ENCODE assay signal across 2 cellular contexts in the genomic region with DNA sequence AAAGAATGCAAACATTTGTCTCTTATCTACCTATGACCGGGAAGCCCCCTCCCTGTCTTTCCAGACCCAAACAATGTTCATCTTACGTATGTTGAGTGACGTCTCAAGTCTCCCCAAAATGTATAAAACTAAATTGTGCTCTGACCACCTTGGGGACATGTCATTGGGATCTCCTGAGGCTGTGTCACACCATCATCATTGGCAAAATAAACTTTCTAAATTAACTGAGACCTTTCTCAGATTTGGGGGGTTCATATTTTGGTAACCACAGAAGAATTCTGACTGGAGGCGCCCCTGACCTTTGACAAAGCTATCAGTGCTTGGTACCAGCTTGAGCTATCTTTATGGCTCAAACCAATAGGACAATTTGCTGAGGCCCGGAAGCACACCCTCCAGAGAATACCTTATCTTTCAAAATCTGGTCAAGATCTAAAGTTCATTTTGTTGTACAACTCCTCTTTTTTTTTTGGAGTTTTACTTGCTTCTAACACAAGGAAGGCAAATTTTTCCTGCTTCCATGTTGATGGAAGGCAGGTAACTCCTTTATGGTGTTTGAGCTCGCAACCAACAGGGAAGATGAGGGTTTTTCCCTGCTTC.
A peak's percentile ranks its signal among the peaks of the same experiment; 100 is the strongest.
TF ChIP-seq lines count a peak whose summit lies in the region.

No MANE protein-coding gene starts in this region.

TF ChIP-seq in H1, 55 proteins besides CTCF, POLR2A, EP300 and RAD21:
- TF ChIP-seq YY1 (IDR thresholded peaks at IDR 0.05; ENCODE audit: low read depth, low read length): no peak
- TF ChIP-seq SP1 (IDR thresholded peaks at IDR 0.05; ENCODE audit: low read depth, low read length): no peak
- TF ChIP-seq, protein P1, sequence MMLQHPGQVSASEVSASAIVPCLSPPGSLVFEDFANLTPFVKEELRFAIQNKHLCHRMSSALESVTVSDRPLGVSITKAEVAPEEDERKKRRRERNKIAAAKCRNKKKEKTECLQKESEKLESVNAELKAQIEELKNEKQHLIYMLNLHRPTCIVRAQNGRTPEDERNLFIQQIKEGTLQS (IDR thresholded peaks at IDR 0.05; ENCODE audit: insufficient read depth, low read depth, low read length): no peak
- no peak for TF ChIP-seq RFX5 (IDR thresholded peaks at IDR 0.05; ENCODE audit: borderline replicate concordance, low read depth, low read length)
- no peak for TF ChIP-seq BCL11A (IDR thresholded peaks at IDR 0.05; ENCODE audit: low read depth in 2 of 2, low read length in 2 of 2)
- no peak for TF ChIP-seq KDM1A (IDR thresholded peaks at IDR 0.05; ENCODE audit: borderline replicate concordance, low read length)
- TF ChIP-seq SIX5 (IDR thresholded peaks at IDR 0.05; ENCODE audit: low read depth, low read length): no peak
- TF ChIP-seq SIRT6 (IDR thresholded peaks at IDR 0.05; ENCODE audit: low read length): no peak
- TF ChIP-seq KDM5A (IDR thresholded peaks at IDR 0.05; ENCODE audit: low read length): no peak
- TF ChIP-seq SUZ12 (IDR thresholded peaks at IDR 0.05; ENCODE audit: low read length): no peak

TF ChIP-seq in HepG2, 621 proteins besides CTCF, POLR2A, EP300 and RAD21 (continues in another document):
- TF ChIP-seq SRY (CRISPR knock-in tag; IDR thresholded peaks at IDR 0.05) (no peak), SOX6 (IDR thresholded peaks at IDR 0.05) (no peak), SOX6 (CRISPR knock-in tag; IDR thresholded peaks at IDR 0.05) (peak; percentile 56; the same call in 1 of the 2 replicates), FOXJ3 (CRISPR knock-in tag; IDR thresholded peaks at IDR 0.05; ENCODE audit: borderline replicate concordance) (no peak), ZNF644 (CRISPR knock-in tag; IDR thresholded peaks at IDR 0.05; ENCODE audit: low read depth) (peak; percentile 37; the same call in 1 of the 2 replicates), ZMYM4 (CRISPR knock-in tag; IDR thresholded peaks at IDR 0.05) (0 out of 2 replicates have a peak, but pooled peaks have one; percentile 16), SOX5 (CRISPR knock-in tag; IDR thresholded peaks at IDR 0.05; ENCODE audit: borderline replicate concordance) (peak; percentile 25; the same call in 1 of the 2 replicates), POGZ (CRISPR knock-in tag; IDR thresholded peaks at IDR 0.05) (0 out of 2 replicates have a peak, but pooled peaks have one; percentile 21), GATAD2A (CRISPR knock-in tag; IDR thresholded peaks at IDR 0.05) (peak; percentile 43), CBX1 (IDR thresholded peaks at IDR 0.05; ENCODE audit: low read depth) (no peak), ETV5 (CRISPR knock-in tag; IDR thresholded peaks at IDR 0.05; ENCODE audit: borderline replicate concordance) (peak; percentile 51; the same call in 1 of the 2 replicates), TEAD3 (CRISPR knock-in tag; optimal IDR thresholded peaks at IDR 0.05; ENCODE audit: borderline replicate concordance) (peak; percentile 18), GABPA (IDR thresholded peaks at IDR 0.05; ENCODE audit: low read depth, low read length) (no peak), GABPA (CRISPR knock-in tag; IDR thresholded peaks at IDR 0.05; ENCODE audit: low read depth) (peak; percentile 47), NR2F6 (IDR thresholded peaks at IDR 0.05) (peak; percentile 75), NR2F6 (CRISPR knock-in tag; IDR thresholded peaks at IDR 0.05) (peak; percentile 44; the same call in 1 of the 2 replicates), NFIC (IDR thresholded peaks at IDR 0.05; ENCODE audit: low read length) (peak; percentile 34; the same call in 1 of the 2 replicates), NR2C2 (CRISPR knock-in tag; IDR thresholded peaks at IDR 0.05; ENCODE audit: borderline replicate concordance) (peak; percentile 70; the same call in 1 of the 2 replicates), JUN (CRISPR knock-in tag; IDR thresholded peaks at IDR 0.05) (no peak), HOXA3 (CRISPR knock-in tag; IDR thresholded peaks at IDR 0.05) (0 out of 2 replicates have a peak, but pooled peaks have one; percentile 21), AHDC1 (CRISPR knock-in tag; IDR thresholded peaks at IDR 0.05; ENCODE audit: borderline replicate concordance) (peak; percentile 62; the same call in 1 of the 2 replicates), ELF3 (CRISPR knock-in tag; IDR thresholded peaks at IDR 0.05) (peak; percentile 38; the same call in 1 of the 2 replicates), MED1 (CRISPR knock-in tag; IDR thresholded peaks at IDR 0.05) (peak; percentile 22), PAXIP1 (CRISPR knock-in tag; conservative IDR thresholded peaks at IDR 0.05) (peak; percentile 60), GFI1 (CRISPR knock-in tag; IDR thresholded peaks at IDR 0.05; ENCODE audit: borderline replicate concordance) (peak; percentile 61; the same call in 1 of the 2 replicates), KAT8 (CRISPR knock-in tag; IDR thresholded peaks at IDR 0.05) (no peak), NBN (conservative IDR thresholded peaks at IDR 0.05) (no peak)
- TF ChIP-seq, protein P2, sequence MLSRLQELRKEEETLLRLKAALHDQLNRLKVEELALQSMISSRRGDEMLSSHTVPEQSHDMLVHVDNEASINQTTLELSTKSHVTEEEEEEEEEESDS (CRISPR knock-in tag; IDR thresholded peaks at IDR 0.05; ENCODE audit: borderline replicate concordance): peak; percentile 79; the same call in 1 of the 2 replicates
- TF ChIP-seq, protein P3, sequence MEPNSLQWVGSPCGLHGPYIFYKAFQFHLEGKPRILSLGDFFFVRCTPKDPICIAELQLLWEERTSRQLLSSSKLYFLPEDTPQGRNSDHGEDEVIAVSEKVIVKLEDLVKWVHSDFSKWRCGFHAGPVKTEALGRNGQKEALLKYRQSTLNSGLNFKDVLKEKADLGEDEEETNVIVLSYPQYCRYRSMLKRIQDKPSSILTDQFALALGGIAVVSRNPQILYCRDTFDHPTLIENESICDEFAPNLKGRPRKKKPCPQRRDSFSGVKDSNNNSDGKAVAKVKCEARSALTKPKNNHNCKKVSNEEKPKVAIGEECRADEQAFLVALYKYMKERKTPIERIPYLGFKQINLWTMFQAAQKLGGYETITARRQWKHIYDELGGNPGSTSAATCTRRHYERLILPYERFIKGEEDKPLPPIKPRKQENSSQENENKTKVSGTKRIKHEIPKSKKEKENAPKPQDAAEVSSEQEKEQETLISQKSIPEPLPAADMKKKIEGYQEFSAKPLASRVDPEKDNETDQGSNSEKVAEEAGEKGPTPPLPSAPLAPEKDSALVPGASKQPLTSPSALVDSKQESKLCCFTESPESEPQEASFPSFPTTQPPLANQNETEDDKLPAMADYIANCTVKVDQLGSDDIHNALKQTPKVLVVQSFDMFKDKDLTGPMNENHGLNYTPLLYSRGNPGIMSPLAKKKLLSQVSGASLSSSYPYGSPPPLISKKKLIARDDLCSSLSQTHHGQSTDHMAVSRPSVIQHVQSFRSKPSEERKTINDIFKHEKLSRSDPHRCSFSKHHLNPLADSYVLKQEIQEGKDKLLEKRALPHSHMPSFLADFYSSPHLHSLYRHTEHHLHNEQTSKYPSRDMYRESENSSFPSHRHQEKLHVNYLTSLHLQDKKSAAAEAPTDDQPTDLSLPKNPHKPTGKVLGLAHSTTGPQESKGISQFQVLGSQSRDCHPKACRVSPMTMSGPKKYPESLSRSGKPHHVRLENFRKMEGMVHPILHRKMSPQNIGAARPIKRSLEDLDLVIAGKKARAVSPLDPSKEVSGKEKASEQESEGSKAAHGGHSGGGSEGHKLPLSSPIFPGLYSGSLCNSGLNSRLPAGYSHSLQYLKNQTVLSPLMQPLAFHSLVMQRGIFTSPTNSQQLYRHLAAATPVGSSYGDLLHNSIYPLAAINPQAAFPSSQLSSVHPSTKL (CRISPR knock-in tag; IDR thresholded peaks at IDR 0.05): peak; percentile 17; the same call in 1 of the 2 replicates
- TF ChIP-seq, protein P4, sequence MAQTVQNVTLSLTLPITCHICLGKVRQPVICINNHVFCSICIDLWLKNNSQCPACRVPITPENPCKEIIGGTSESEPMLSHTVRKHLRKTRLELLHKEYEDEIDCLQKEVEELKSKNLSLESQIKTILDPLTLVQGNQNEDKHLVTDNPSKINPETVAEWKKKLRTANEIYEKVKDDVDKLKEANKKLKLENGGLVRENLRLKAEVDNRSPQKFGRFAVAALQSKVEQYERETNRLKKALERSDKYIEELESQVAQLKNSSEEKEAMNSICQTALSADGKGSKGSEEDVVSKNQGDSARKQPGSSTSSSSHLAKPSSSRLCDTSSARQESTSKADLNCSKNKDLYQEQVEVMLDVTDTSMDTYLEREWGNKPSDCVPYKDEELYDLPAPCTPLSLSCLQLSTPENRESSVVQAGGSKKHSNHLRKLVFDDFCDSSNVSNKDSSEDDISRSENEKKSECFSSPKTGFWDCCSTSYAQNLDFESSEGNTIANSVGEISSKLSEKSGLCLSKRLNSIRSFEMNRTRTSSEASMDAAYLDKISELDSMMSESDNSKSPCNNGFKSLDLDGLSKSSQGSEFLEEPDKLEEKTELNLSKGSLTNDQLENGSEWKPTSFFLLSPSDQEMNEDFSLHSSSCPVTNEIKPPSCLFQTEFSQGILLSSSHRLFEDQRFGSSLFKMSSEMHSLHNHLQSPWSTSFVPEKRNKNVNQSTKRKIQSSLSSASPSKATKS (CRISPR knock-in tag; IDR thresholded peaks at IDR 0.05): no peak
- TF ChIP-seq, protein P5, sequence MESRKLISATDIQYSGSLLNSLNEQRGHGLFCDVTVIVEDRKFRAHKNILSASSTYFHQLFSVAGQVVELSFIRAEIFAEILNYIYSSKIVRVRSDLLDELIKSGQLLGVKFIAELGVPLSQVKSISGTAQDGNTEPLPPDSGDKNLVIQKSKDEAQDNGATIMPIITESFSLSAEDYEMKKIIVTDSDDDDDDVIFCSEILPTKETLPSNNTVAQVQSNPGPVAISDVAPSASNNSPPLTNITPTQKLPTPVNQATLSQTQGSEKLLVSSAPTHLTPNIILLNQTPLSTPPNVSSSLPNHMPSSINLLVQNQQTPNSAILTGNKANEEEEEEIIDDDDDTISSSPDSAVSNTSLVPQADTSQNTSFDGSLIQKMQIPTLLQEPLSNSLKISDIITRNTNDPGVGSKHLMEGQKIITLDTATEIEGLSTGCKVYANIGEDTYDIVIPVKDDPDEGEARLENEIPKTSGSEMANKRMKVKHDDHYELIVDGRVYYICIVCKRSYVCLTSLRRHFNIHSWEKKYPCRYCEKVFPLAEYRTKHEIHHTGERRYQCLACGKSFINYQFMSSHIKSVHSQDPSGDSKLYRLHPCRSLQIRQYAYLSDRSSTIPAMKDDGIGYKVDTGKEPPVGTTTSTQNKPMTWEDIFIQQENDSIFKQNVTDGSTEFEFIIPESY (CRISPR knock-in tag; IDR thresholded peaks at IDR 0.05): no peak
- TF ChIP-seq, protein P6, sequence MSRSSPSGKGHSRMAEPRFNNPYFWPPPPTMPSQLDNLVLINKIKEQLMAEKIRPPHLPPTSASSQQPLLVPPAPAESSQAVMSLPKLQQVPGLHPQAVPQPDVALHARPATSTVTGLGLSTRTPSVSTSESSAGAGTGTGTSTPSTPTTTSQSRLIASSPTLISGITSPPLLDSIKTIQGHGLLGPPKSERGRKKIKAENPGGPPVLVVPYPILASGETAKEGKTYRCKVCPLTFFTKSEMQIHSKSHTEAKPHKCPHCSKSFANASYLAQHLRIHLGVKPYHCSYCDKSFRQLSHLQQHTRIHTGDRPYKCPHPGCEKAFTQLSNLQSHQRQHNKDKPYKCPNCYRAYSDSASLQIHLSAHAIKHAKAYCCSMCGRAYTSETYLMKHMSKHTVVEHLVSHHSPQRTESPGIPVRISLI (CRISPR knock-in tag; IDR thresholded peaks at IDR 0.05; ENCODE audit: borderline replicate concordance): peak; percentile 86
